8 cellular contexts compared by ENCODE assay signal in the genomic region with DNA sequence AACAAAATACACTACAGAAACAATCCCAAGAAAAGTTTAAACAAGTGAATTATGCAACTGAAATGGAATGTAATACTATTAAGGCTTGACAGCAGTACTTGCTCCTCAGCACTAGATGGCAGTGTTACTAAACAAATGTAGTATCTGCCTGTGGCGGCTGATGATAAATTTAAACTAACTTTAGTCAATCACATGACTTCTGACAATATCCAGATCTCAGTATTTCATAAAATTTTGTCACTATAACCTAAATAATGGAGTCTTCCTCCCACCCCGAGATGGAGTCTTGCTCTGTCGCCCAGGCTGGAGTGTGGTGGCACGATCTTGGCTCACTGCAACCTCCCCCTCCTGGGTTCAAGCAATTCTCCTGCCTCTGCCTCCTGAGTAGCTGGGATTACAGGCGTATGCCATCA. TPM values are rescaled to one million over a fixed set of nuclear protein-coding genes. Genes with fewer than 3 reads are reported as not detected.
DNase-seq lines count a peak whose midpoint lies in the region; ATAC-seq, FAIRE-seq and TF ChIP-seq lines count a peak whose summit lies in the region.
"Not testable (repeated sequence)": the region's sequence is repeated elsewhere in the genome, so short reads cannot be mapped to it uniquely, and the experiment has no call there.

No MANE protein-coding gene starts in this region.

- H3K4me2 ChIP-seq in mesendoderm (ENCODE audit: low read length): not testable (repeated sequence)

- H3K79me2 ChIP-seq in mesendoderm (ENCODE audit: control insufficient read depth, insufficient read depth, low read length): not testable (repeated sequence)

- in situ Hi-C loops in Caki2 (cut with HindIII; ENCODE audit: low pct_unique_long_range_greater_than_20kb, low sequenced_read_pairs); astrocyte of the cerebellum (cut with HindIII; ENCODE audit: low sequenced_read_pairs): not testable (repeated sequence)

- not testable (repeated sequence) for H2AK5ac ChIP-seq in mesendoderm (ENCODE audit: low read length)

- H3K27ac Mint-ChIP-seq in stimulated activated naive B cell treated with anti-CD40 and anti-IgM and Interleukin-4, amounts not matched to agents 10 μg/mL and 1 μg/mL and 100 μg/mL, for 72 hours: not testable (repeated sequence)

- H3K79me1 ChIP-seq in mesendoderm (ENCODE audit: low read length): not testable (repeated sequence)

- not testable (repeated sequence) for H2BK120ac ChIP-seq in mesendoderm (ENCODE audit: low read depth, low read length)

- not testable (repeated sequence) for H3K4me3 ChIP-seq in RWPE2 (ENCODE audit: severe bottlenecking); astrocyte of the cerebellum (ENCODE audit: low read depth, low read length); fibroblast of villous mesenchyme (ENCODE audit: low read depth, low read length); mesendoderm (ENCODE audit: low read length)

- not testable (repeated sequence) for H3K4me1 ChIP-seq in RWPE2 (ENCODE audit: insufficient read depth, poor library complexity, severe bottlenecking); mesendoderm (ENCODE audit: control insufficient read depth, low read depth, low read length)

- not testable (repeated sequence) for H3K4me1 Mint-ChIP-seq in stimulated activated naive B cell treated with anti-CD40 and anti-IgM and Interleukin-4, amounts not matched to agents 10 μg/mL and 1 μg/mL and 100 μg/mL, for 72 hours

- H3K4ac ChIP-seq in mesendoderm (ENCODE audit: low read depth, low read length): not testable (repeated sequence)

- H3K4me3 Mint-ChIP-seq in stimulated activated naive B cell treated with anti-CD40 and anti-IgM and Interleukin-4, amounts not matched to agents 10 μg/mL and 1 μg/mL and 100 μg/mL, for 72 hours: not testable (repeated sequence)

- FAIRE-seq in H54 (lab: Jason Lieb, UNC): peak; percentile 91

- H3K56ac ChIP-seq in mesendoderm (ENCODE audit: low read length): not testable (repeated sequence)

- H3K27ac ChIP-seq in RWPE2 (ENCODE audit: poor library complexity, severe bottlenecking); mesendoderm (ENCODE audit: low read depth, low read length): not testable (repeated sequence)

- TF ChIP-seq CTCF in RWPE2 (IDR thresholded peaks at IDR 0.05; ENCODE audit: poor library complexity, severe bottlenecking): peak; percentile 84
- peak; percentile 75 for TF ChIP-seq CTCF in astrocyte of the cerebellum (IDR thresholded peaks at IDR 0.05; ENCODE audit: low read depth, low read length, missing control alignments)
- TF ChIP-seq CTCF in fibroblast of villous mesenchyme (IDR thresholded peaks at IDR 0.05; ENCODE audit: insufficient read depth, low read depth, low read length): peak; percentile 80

- H4K8ac ChIP-seq in mesendoderm (ENCODE audit: low read depth, low read length): not testable (repeated sequence)

- TF ChIP-seq POLR2A in H54 (IDR thresholded peaks at IDR 0.05; ENCODE audit: low read depth, low read length): not testable (repeated sequence)

- not testable (repeated sequence) for H3K23ac ChIP-seq in mesendoderm (ENCODE audit: low read length)

- not testable (repeated sequence) for H3K27me3 ChIP-seq in RWPE2 (ENCODE audit: insufficient read depth, poor library complexity, severe bottlenecking); mesendoderm (ENCODE audit: insufficient read depth, low read length, poor library complexity)

- peaks cover 70% of the 10 kb centered on the region for H3K36me3 ChIP-seq in RWPE2 (ENCODE audit: low read depth)
- H3K36me3 ChIP-seq in mesendoderm (ENCODE audit: control insufficient read depth, insufficient read depth, low read length): not testable (repeated sequence)

- DNase-seq in Caki2 (ENCODE audit: low read depth) (peak; percentile 22), H54 (ENCODE audit: insufficient read length, low spot score) (peak; percentile 25), NCI-H1105 treated with DMSO at 0.1 percent for 48 hours (lab: John Stamatoyannopoulos, UW) (peak; percentile 30), astrocyte of the cerebellum (ENCODE audit: low read depth) (peak; percentile 36), fibroblast of villous mesenchyme (ENCODE audit: low read depth) (peak; percentile 81), mesendoderm (peak; percentile 52)
- not testable (repeated sequence) for DNase-seq in RWPE2 (ENCODE audit: low spot score); stimulated activated naive B cell treated with anti-CD40 and anti-IgM and Interleukin-4, amounts not matched to agents 10 μg/mL and 1 μg/mL and 100 μg/mL, for 72 hours

- H2BK15ac ChIP-seq in mesendoderm (replicated peaks; ENCODE audit: low read depth): not testable (repeated sequence)

- H3K9ac ChIP-seq in mesendoderm (ENCODE audit: low read length): not testable (repeated sequence)

- not testable (repeated sequence) for H4K5ac ChIP-seq in mesendoderm (ENCODE audit: low read length)

- ATAC-seq in RWPE2 (ENCODE audit: low read depth): peak; percentile 68
- peak; percentile 57 to 59 for ATAC-seq in stimulated activated naive B cell treated with anti-CD40 and anti-IgM and Interleukin-4, amounts not matched to agents 10 μg/mL and 1 μg/mL and 100 μg/mL, for 72 hours (replicated peaks)

- H2BK5ac ChIP-seq in mesendoderm (ENCODE audit: low read length): not testable (repeated sequence)

- not testable (repeated sequence) for H3K18ac ChIP-seq in mesendoderm (ENCODE audit: low read length)

- not testable (repeated sequence) for H3K27me3 Mint-ChIP-seq in stimulated activated naive B cell treated with anti-CD40 and anti-IgM and Interleukin-4, amounts not matched to agents 10 μg/mL and 1 μg/mL and 100 μg/mL, for 72 hours

- not testable (repeated sequence) for H3K9me3 ChIP-seq in RWPE2 (ENCODE audit: severe bottlenecking)

- peaks cover 14 to 24% of the 10 kb centered on the region in 2 donors for H3K36me3 Mint-ChIP-seq in stimulated activated naive B cell treated with anti-CD40 and anti-IgM and Interleukin-4, amounts not matched to agents 10 μg/mL and 1 μg/mL and 100 μg/mL, for 72 hours

- no CpG with 5 or more reads among the region's 5 CpGs for WGBS in mesendoderm (ENCODE audit: extremely low coverage, insufficient coverage, low lambda C conversion rate)

- not testable (repeated sequence) for H3K9me3 Mint-ChIP-seq in stimulated activated naive B cell treated with anti-CD40 and anti-IgM and Interleukin-4, amounts not matched to agents 10 μg/mL and 1 μg/mL and 100 μg/mL, for 72 hours

RNA-seq across cellular contexts. Expression of gene TKT, which starts 43.8 kb away (rescaled TPM):
- total RNA-seq in Caki2 (2014; rRNA removed; shearing (Covaris generic); ENCODE audit: low replicate concordance): 2,344 and 2,977 TPM in 2 replicates
- total RNA-seq in fibroblast of villous mesenchyme: 483 and 591 TPM in 2 replicates
- polyA plus RNA-seq in mesendoderm (2013, experiment 1 of 2): 502 TPM
- polyA plus RNA-seq in mesendoderm (2013, experiment 2 of 2): 522 TPM

RNA-seq across cellular contexts. Expression of gene DCP1A, which starts 47.7 kb away (rescaled TPM):
- total RNA-seq in Caki2 (2014; rRNA removed; shearing (Covaris generic); ENCODE audit: low replicate concordance): 4.2 and 8.3 TPM in 2 replicates
- 12.9 and 19.9 TPM in 2 replicates for total RNA-seq in fibroblast of villous mesenchyme
- 30.9 TPM for polyA plus RNA-seq in mesendoderm (2013, experiment 1 of 2)
- 26.0 TPM for polyA plus RNA-seq in mesendoderm (2013, experiment 2 of 2)
